In the genomic region with DNA sequence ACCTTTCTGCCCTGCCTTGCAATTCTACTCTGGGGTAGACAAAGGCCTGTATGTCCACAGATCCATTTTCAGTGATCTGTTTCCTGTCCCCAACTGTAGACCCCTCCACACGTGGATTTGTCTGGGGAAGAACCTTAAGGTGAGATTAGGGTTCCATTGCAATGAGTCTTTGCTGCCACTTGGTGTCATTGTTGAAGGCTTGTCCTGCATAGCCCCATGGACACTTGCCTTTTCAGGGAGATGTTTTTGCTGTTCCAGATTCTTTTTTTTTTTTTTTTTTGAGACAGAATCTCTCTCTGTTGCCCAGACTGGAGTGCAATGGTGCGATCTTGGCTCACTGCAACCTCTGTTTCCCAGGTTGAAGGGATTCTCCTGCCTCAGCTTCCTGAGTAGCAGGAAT, we compare ENCODE assay signal across 19 cellular contexts. TPM values are rescaled to one million over a fixed set of nuclear protein-coding genes. Genes with fewer than 3 reads are reported as not detected.
DNase-seq lines count a peak whose midpoint lies in the region; ATAC-seq and TF ChIP-seq lines count a peak whose summit lies in the region.
"Had no signal": no experiment of that assay in that cellular context is flagged by ENCODE, and none has a peak within 500 bp of the region (broad histone marks: within the 10 kb centered on the region; RNA-seq: fewer than 3 reads in every experiment).

No MANE protein-coding gene starts in this region.

- H4K20me1 ChIP-seq in SK-N-SH (ENCODE audit: insufficient read depth), result no peaks in the 10 kb centered on the region
- no peaks in the 10 kb centered on the region for H4K20me1 ChIP-seq in MM.1S (ENCODE audit: insufficient read depth, low read length)

- no peak overlapping the region for H3K4me3 ChIP-seq in SK-N-SH (ENCODE audit: low read depth in 2 of 2, low read length in 1 of 2)
- no peak overlapping the region for H3K4me3 ChIP-seq in MM.1S (ENCODE audit: low read length)
- no peak overlapping the region for H3K4me3 ChIP-seq in choroid plexus epithelial cell (ENCODE audit: low read depth, low read length)
- H3K4me3 ChIP-seq: MG63, prostate gland, upper lobe of left lung had no signal

- H3K9ac ChIP-seq in SK-N-SH (no peak overlapping the region), MM.1S (ENCODE audit: low read length) (no peak overlapping the region)

- 34% methylated on average over 2 of the region's 2 CpGs for WGBS in SK-N-SH (ENCODE audit: low lambda C conversion rate)

- no peaks in the 10 kb centered on the region for H3K9me2 ChIP-seq in SK-N-SH
- H3K9me2 ChIP-seq in MM.1S (replicated peaks; ENCODE audit: insufficient read depth, low read length), result no peaks in the 10 kb centered on the region

- no peaks in the 10 kb centered on the region for H3K4me1 ChIP-seq in SK-N-SH (ENCODE audit: control insufficient read depth in 1 of 2, insufficient read depth in 2 of 2, low read depth in 1 of 2, low read length in 1 of 2)
- H3K4me1 ChIP-seq in MM.1S (ENCODE audit: low read length), result no peaks in the 10 kb centered on the region
- H3K4me1 ChIP-seq: prostate gland, upper lobe of left lung had no signal

- DNase-seq in SK-N-SH (no peak), MM.1S (no peak), choroid plexus epithelial cell (ENCODE audit: low read depth) (no peak), progenitor cell of endocrine pancreas (ENCODE audit: low spot score, unreplicated experiment) (no peak), NCI-H187 (lab: John Stamatoyannopoulos, UW) (no peak)
- DNase-seq in activated CD4-positive, alpha-beta T cell treated with anti-CD3 and anti-CD28 coated beads, Interleukin-2, amount 50 U/mL, for 1 hour, result no peak
- DNase-seq: activated CD8-positive, alpha-beta T cell treated with anti-CD3 and anti-CD28 coated beads, Interleukin-2, amount 10 ng/mL, durations not matched to agents 7 days and 5 days; CD8-positive, alpha-beta T cell; MG63; NCI-H2029; NCI-H524; stimulated activated CD4-positive, alpha-beta T cell treated with anti-CD3 and anti-CD28 coated beads, Interleukin-12 subunit alpha, Interleukin-12 subunit beta, amount 100 ng/mL, for 4 hours; stimulated activated naive CD4-positive, alpha-beta T cell treated with Interleukin-2 at 50 U/mL for 16 hours; upper lobe of left lung had no signal

- no peaks in the 10 kb centered on the region for H3K9me3 Mint-ChIP-seq in progenitor cell of endocrine pancreas (ENCODE audit: low read depth)
- H3K9me3 Mint-ChIP-seq: natural killer cell treated with Interleukin-12 subunit alpha and Interleukin-12 subunit beta and Interleukin-15 and Interleukin-18, amount 100 ng/mL, for 72 hours had no signal

- CTCF ChIA-PET in SK-N-SH (lab: Yijun Ruan, JAX), result interaction anchor here (1.0 to 2.6 kb wide), 3 partner anchors 18 to 126 kb away, joined by 3 to 12 read pairs (median 3); no protein-coding TSS in a partner anchor

- H3K27me3 ChIP-seq in SK-N-SH (ENCODE audit: insufficient read depth) (peaks cover 19% of the 10 kb centered on the region), MM.1S (replicated peaks; ENCODE audit: insufficient read depth, low read length) (no peaks in the 10 kb centered on the region)
- H3K27me3 ChIP-seq: upper lobe of left lung had no signal

- H3F3A ChIP-seq in SK-N-SH (replicated peaks; ENCODE audit: insufficient read depth), result no peaks in the 10 kb centered on the region
- H3F3A ChIP-seq in MM.1S (ENCODE audit: insufficient read depth, low read length), result no peaks in the 10 kb centered on the region

- H3K27ac ChIP-seq in SK-N-SH (ENCODE audit: low read depth in 2 of 2, low read length in 1 of 2) (no peak overlapping the region), MM.1S (ENCODE audit: low read length) (no peak overlapping the region)
- H3K27ac ChIP-seq: prostate gland, upper lobe of left lung had no signal

- H3K27ac Mint-ChIP-seq in progenitor cell of endocrine pancreas, result no peak overlapping the region
- H3K27ac Mint-ChIP-seq: activated CD8-positive, alpha-beta T cell treated with anti-CD3 and anti-CD28 coated beads, Interleukin-2, amount 10 ng/mL, durations not matched to agents 7 days and 5 days; activated T-helper 1 cell treated with anti-CD3 and anti-CD28 coated beads, Interleukin-12 subunit alpha, Interleukin-12 subunit beta, Interleukin-2, Interleukin-4 antibody, amounts not matched to agents 30 ng/mL and 10 ng/mL and 1 ng/mL, durations not matched to agents 14 hours and 24 hours and 36 hours; CD8-positive, alpha-beta T cell; natural killer cell treated with Interleukin-12 subunit alpha and Interleukin-12 subunit beta and Interleukin-15 and Interleukin-18, amount 100 ng/mL, for 72 hours had no signal

- ATAC-seq in SK-N-SH treated with all-trans-retinoic acid at 6 μM for 48 hours (no peak), GM21447 (IDR thresholded peaks at IDR 0.05; ENCODE audit: unreplicated experiment) (no peak)
- ATAC-seq: activated CD8-positive, alpha-beta T cell treated with anti-CD3 and anti-CD28 coated beads, Interleukin-2, amount 10 ng/mL, durations not matched to agents 7 days and 5 days; CD8-positive, alpha-beta T cell; natural killer cell treated with Interleukin-12 subunit alpha and Interleukin-12 subunit beta and Interleukin-15 and Interleukin-18, amount 100 ng/mL, for 72 hours had no signal

- no peaks in the 10 kb centered on the region for H3K9me3 ChIP-seq in SK-N-SH
- no peaks in the 10 kb centered on the region for H3K9me3 ChIP-seq in MM.1S (replicated peaks; ENCODE audit: insufficient read depth, low read length)
- H3K9me3 ChIP-seq: prostate gland had no signal

- no peaks in the 10 kb centered on the region for H3K79me2 ChIP-seq in SK-N-SH (ENCODE audit: insufficient read depth)
- H3K79me2 ChIP-seq in MM.1S (ENCODE audit: low read length), result no peaks in the 10 kb centered on the region

- H3K4me3 Mint-ChIP-seq in progenitor cell of endocrine pancreas (ENCODE audit: low read depth), result no peak overlapping the region
- H3K4me3 Mint-ChIP-seq: activated CD8-positive, alpha-beta T cell treated with anti-CD3 and anti-CD28 coated beads, Interleukin-2, amount 10 ng/mL, durations not matched to agents 7 days and 5 days; activated T-helper 1 cell treated with anti-CD3 and anti-CD28 coated beads, Interleukin-12 subunit alpha, Interleukin-12 subunit beta, Interleukin-2, Interleukin-4 antibody, amounts not matched to agents 30 ng/mL and 10 ng/mL and 1 ng/mL, durations not matched to agents 14 hours and 24 hours and 36 hours; CD8-positive, alpha-beta T cell; natural killer cell treated with Interleukin-12 subunit alpha and Interleukin-12 subunit beta and Interleukin-15 and Interleukin-18, amount 100 ng/mL, for 72 hours had no signal

- H3K36me3 ChIP-seq in SK-N-SH (replicated peaks in 1 of 2; ENCODE audit: control insufficient read depth in 1 of 2, insufficient read depth in 2 of 2, low read length in 1 of 2), result no peaks in the 10 kb centered on the region
- H3K36me3 ChIP-seq in MM.1S (replicated peaks; ENCODE audit: insufficient read depth, low read length), result no peaks in the 10 kb centered on the region
- H3K36me3 ChIP-seq: MG63, prostate gland had no signal

- H3K4me2 ChIP-seq in SK-N-SH, result no peak overlapping the region
- H3K4me2 ChIP-seq in MM.1S (ENCODE audit: low read depth, low read length), result no peak overlapping the region

- TF ChIP-seq EP300 in SK-N-SH (IDR thresholded peaks at IDR 0.05; ENCODE audit: borderline replicate concordance in 1 of 2, low read depth in 1 of 2, low read length in 1 of 2), result no peak

- POLR2A ChIA-PET in SK-N-SH (lab: Yijun Ruan, JAX), result no interaction called here

- peaks cover 7% of the 10 kb centered on the region for H3K4me1 Mint-ChIP-seq in progenitor cell of endocrine pancreas (ENCODE audit: low read depth)

- no peak for TF ChIP-seq RAD21 in SK-N-SH (IDR thresholded peaks at IDR 0.05; ENCODE audit: low read length)

- no peaks in the 10 kb centered on the region for H3K27me3 Mint-ChIP-seq in progenitor cell of endocrine pancreas

- H3K36me3 Mint-ChIP-seq in progenitor cell of endocrine pancreas (ENCODE audit: insufficient read depth), result peaks cover 18% of the 10 kb centered on the region
- H3K36me3 Mint-ChIP-seq: CD8-positive, alpha-beta T cell had no signal

- H2AFZ ChIP-seq in SK-N-SH (ENCODE audit: low read depth), result no peak overlapping the region
- H2AFZ ChIP-seq in MM.1S (ENCODE audit: low read length), result no peak overlapping the region

- TF ChIP-seq CTCF in SK-N-SH (IDR thresholded peaks at IDR 0.05) (peak; percentile 35), MM.1S (IDR thresholded peaks at IDR 0.05; ENCODE audit: low read length) (peak; percentile 15; the same call in 1 of the 2 replicates), choroid plexus epithelial cell (conservative IDR thresholded peaks at IDR 0.05; ENCODE audit: low read depth, low read length) (peak; percentile 31), progenitor cell of endocrine pancreas (IDR thresholded peaks at IDR 0.05; ENCODE audit: unreplicated experiment) (peak; percentile 15)

TF ChIP-seq in SK-N-SH, 30 proteins besides CTCF, POLR2A, EP300 and RAD21:
- TF ChIP-seq ELF1 (IDR thresholded peaks at IDR 0.05), result no peak
TF ChIP-seq in SK-N-SH: peak in this region for 0.

RNA-seq across cellular contexts. Expression of gene SERPING1, which starts 21.8 kb away (rescaled TPM):
- 1.9 and 4.5 TPM in 2 replicates for polyA plus RNA-seq in SK-N-SH (2012; rRNA removed)
- 2.7 and 3.4 TPM in 2 replicates for polyA plus RNA-seq in SK-N-SH (2012; cell fraction: cytosol; rRNA removed)
- polyA plus RNA-seq in SK-N-SH (2012; cell fraction: nucleus; rRNA removed), result 2.3 and 3.0 TPM in 2 replicates
- total RNA-seq in progenitor cell of endocrine pancreas, result 190 and 196 TPM in 2 replicates
- total RNA-seq: activated CD8-positive, alpha-beta T cell treated with anti-CD3 and anti-CD28 coated beads, Interleukin-2, amount 10 ng/mL, durations not matched to agents 7 days and 5 days; activated T-helper 1 cell treated with anti-CD3 and anti-CD28 coated beads, Interleukin-12 subunit alpha, Interleukin-12 subunit beta, Interleukin-2, Interleukin-4 antibody, amounts not matched to agents 30 ng/mL and 10 ng/mL and 1 ng/mL, durations not matched to agents 14 hours and 24 hours and 36 hours; CD8-positive, alpha-beta T cell; natural killer cell treated with Interleukin-12 subunit alpha and Interleukin-12 subunit beta and Interleukin-15 and Interleukin-18, amount 100 ng/mL, for 72 hours had no signal

RNA-seq across cellular contexts. Expression of gene YPEL4, which starts 30.4 kb away (rescaled TPM):
- 2.3 and 2.4 TPM in 2 replicates for polyA plus RNA-seq in SK-N-SH (2012; rRNA removed)
- polyA plus RNA-seq in SK-N-SH (2012; cell fraction: cytosol; rRNA removed), result 1.0 and 1.1 TPM in 2 replicates
- 9.9 and 10.5 TPM in 2 replicates for polyA plus RNA-seq in SK-N-SH (2012; cell fraction: nucleus; rRNA removed)
- total RNA-seq in progenitor cell of endocrine pancreas, result 0.22 TPM in 2 replicates
- total RNA-seq: natural killer cell treated with Interleukin-12 subunit alpha and Interleukin-12 subunit beta and Interleukin-15 and Interleukin-18, amount 100 ng/mL, for 72 hours had no signal

RNA-seq across cellular contexts. Expression of gene CLP1, which starts 38.2 kb away (rescaled TPM):
- 18.1 and 25.8 TPM in 2 replicates for polyA plus RNA-seq in SK-N-SH (2012; rRNA removed)
- 20.0 and 22.9 TPM in 2 replicates for polyA plus RNA-seq in SK-N-SH (2012; cell fraction: cytosol; rRNA removed)
- 14.7 and 19.9 TPM in 2 replicates for polyA plus RNA-seq in SK-N-SH (2012; cell fraction: nucleus; rRNA removed)
- total RNA-seq in progenitor cell of endocrine pancreas, result 22.0 and 22.2 TPM in 2 replicates

RNA-seq across cellular contexts. Expression of gene ZDHHC5, which starts 48.6 kb away (rescaled TPM):
- 46.6 and 54.8 TPM in 2 replicates for polyA plus RNA-seq in SK-N-SH (2012; rRNA removed)
- 25.0 and 35.9 TPM in 2 replicates for polyA plus RNA-seq in SK-N-SH (2012; cell fraction: cytosol; rRNA removed)
- polyA plus RNA-seq in SK-N-SH (2012; cell fraction: nucleus; rRNA removed), result 40.9 and 62.8 TPM in 2 replicates
- 56.7 and 60.1 TPM in 2 replicates for total RNA-seq in progenitor cell of endocrine pancreas

RNA-seq across cellular contexts. Expression of gene UBE2L6, which starts 51.9 kb away (rescaled TPM):
- polyA plus RNA-seq in SK-N-SH (2012; rRNA removed), result 65.9 and 77.0 TPM in 2 replicates
- polyA plus RNA-seq in SK-N-SH (2012; cell fraction: cytosol; rRNA removed), result 57.4 and 64.3 TPM in 2 replicates
- 31.1 and 39.3 TPM in 2 replicates for polyA plus RNA-seq in SK-N-SH (2012; cell fraction: nucleus; rRNA removed)
- 30.6 and 34.3 TPM in 2 replicates for total RNA-seq in progenitor cell of endocrine pancreas
